ENCODE assay signal across 17 cellular contexts in the genomic region with DNA sequence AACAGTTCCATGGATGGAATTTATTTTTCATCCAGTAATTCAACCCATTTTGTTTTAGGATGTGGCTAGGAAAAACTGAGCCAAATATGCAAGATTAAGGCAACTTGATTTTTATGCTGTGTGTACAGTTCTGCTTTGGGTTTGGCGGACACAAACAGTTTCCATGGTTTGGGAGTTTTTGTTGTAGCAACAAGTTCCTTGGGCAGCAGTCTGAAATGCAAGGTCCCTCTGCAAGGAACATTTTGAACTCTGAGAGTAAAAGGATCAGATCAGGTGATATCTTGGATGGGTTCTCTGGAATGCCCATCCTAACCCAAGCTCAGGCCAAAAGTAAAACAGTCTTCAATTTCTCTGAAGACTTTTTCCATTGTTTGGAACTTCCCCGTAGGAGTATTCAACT.
DNase-seq lines count a peak whose midpoint lies in the region; ATAC-seq and TF ChIP-seq lines count a peak whose summit lies in the region.
"Had no signal": no experiment of that assay in that cellular context is flagged by ENCODE, and none has a peak within 500 bp of the region (broad histone marks: within the 10 kb centered on the region; RNA-seq: fewer than 3 reads in every experiment).

No MANE protein-coding gene starts in this region.

- H3K27ac ChIP-seq in heart right ventricle: peak overlapping the region in 7 of 10 donors; percentile 6 to 75 (median 50)
- peak overlapping the region; percentile 62 for H3K27ac ChIP-seq in rectal smooth muscle tissue (ENCODE audit: low read depth, low read length)
- H3K27ac ChIP-seq: C4-2B, neutrophil, thyroid gland had no signal

- no peaks in the 10 kb centered on the region for H3K9me3 ChIP-seq in heart right ventricle
- H3K9me3 ChIP-seq: neutrophil, thyroid gland had no signal

- intact Hi-C loops in Right ventricle myocardium inferior (cut with DNase I) (no loop called here), cardiac septum (cut with DNase I) (no loop called here), heart right ventricle (cut with DNase I) (no loop called here)

- WGBS in heart right ventricle, 2 donors: 55 to 63% methylated on average over 2 of the region's 2 CpGs

- DNase-seq in Right ventricle myocardium inferior (ENCODE audit: missing footprints) (no peak), cardiac septum (ENCODE audit: low spot score) (no peak), heart right ventricle (peak in 1 of 2 donors; percentile 17), NCI-H1694 (lab: John Stamatoyannopoulos, UW) (no peak), SK-N-DZ (ENCODE audit: low spot score) (no peak)
- DNase-seq: DMS 273 treated with DMSO at 0.1 percent for 48 hours, NCI-H1930, T-helper 2 cell had no signal

- TF ChIP-seq CTCF in heart right ventricle (IDR thresholded peaks at IDR 0.05): no peak

- H3K4me3 ChIP-seq in heart right ventricle: no peak overlapping the region
- H3K4me3 ChIP-seq in rectal smooth muscle tissue (ENCODE audit: low read length): no peak overlapping the region
- H3K4me3 ChIP-seq: thyroid gland had no signal

- H3K36me3 ChIP-seq in heart right ventricle (no peaks in the 10 kb centered on the region), rectal smooth muscle tissue (ENCODE audit: control insufficient read depth, insufficient read depth, low read length) (no peaks in the 10 kb centered on the region)
- H3K36me3 ChIP-seq: neutrophil, thyroid gland had no signal

- no peaks in the 10 kb centered on the region for H3K27me3 ChIP-seq in heart right ventricle
- no peaks in the 10 kb centered on the region for H3K27me3 ChIP-seq in rectal smooth muscle tissue (ENCODE audit: control insufficient read depth, insufficient read depth, low read length)
- H3K27me3 ChIP-seq: thyroid gland had no signal

- no peak overlapping the region for H3K9ac ChIP-seq in rectal smooth muscle tissue (ENCODE audit: low read length)

- ATAC-seq in Right ventricle myocardium inferior (peak; percentile 63), heart right ventricle (peak in 7 of 8 donors; percentile 47 to 82 (median 57)), HG03342 (IDR thresholded peaks at IDR 0.05; ENCODE audit: unreplicated experiment) (no peak), GM18873 (IDR thresholded peaks at IDR 0.05; ENCODE audit: low FRiP score, unreplicated experiment) (no peak)
- ATAC-seq: activated T-helper 17 cell treated with anti-CD3 and anti-CD28 coated beads, Interleukin-2, amount 50 U/mL, for 72 hours; HepG2; WTC11 had no signal

- H3K4me1 ChIP-seq in heart right ventricle (peaks cover 0 to 31% (median 14%) of the 10 kb centered on the region in 9 donors), rectal smooth muscle tissue (ENCODE audit: control insufficient read depth, insufficient read depth, low read length) (peaks cover 10% of the 10 kb centered on the region)
- H3K4me1 ChIP-seq: thyroid gland had no signal

Comparison
In these comparisons a context has a peak if more than half of its experiments do, and no peak if none do; other contexts are left out.
1. ATAC-seq: peak in Right ventricle myocardium inferior (single experiment) and heart right ventricle (7 of 8); none in HG03342 (single experiment) and GM18873 (single experiment).